In genomic region chr5:78537821-78538220, GRCh38 we compare ENCODE assay signal across 8 cellular contexts.
DNase-seq lines count a peak whose midpoint lies in the region; ATAC-seq and TF ChIP-seq lines count a peak whose summit lies in the region.

No MANE protein-coding gene starts in this region.

- H3K27ac ChIP-seq in Panc1 (ENCODE audit: low read length): no peak overlapping the region

- no peaks in the 10 kb centered on the region for H3K36me3 ChIP-seq in Panc1 (ENCODE audit: control insufficient read depth, insufficient read depth, low read length)

- DNase-seq in DMS53 (lab: John Stamatoyannopoulos, UW) (peak; percentile 71), HFF-Myc (ENCODE audit: extremely low read depth, low read depth) (peak; percentile 24), Panc1 (ENCODE audit: low read depth, low spot score) (no peak), fibroblast of mammary gland (ENCODE audit: low read depth) (peak; percentile 75), pons (ENCODE audit: low spot score) (peak; percentile 88), GOT3 (lab: John Stamatoyannopoulos, UW) (no peak), GDM1 (lab: John Stamatoyannopoulos, UW) (no peak)

- CTCF ChIA-PET in Panc1 (lab: Charles Lee): no interaction called here

- no TSS peak for BruUV-seq in Panc1 (replicated peaks; lab: Mats Ljungman, UMichigan)

- TF ChIP-seq CTCF in HFF-Myc (IDR thresholded peaks at IDR 0.05; ENCODE audit: low read depth, low read length, missing control alignments) (peak; percentile 55), Panc1 (IDR thresholded peaks at IDR 0.05) (peak; percentile 66), fibroblast of mammary gland (conservative IDR thresholded peaks at IDR 0.05; ENCODE audit: control insufficient read depth, insufficient read depth, low read depth, low read length) (peak; percentile 65)

- H3K27me3 ChIP-seq in Panc1 (ENCODE audit: control insufficient read depth, insufficient read depth, low read length): no peaks in the 10 kb centered on the region

- intact Hi-C loops in Panc1 (cut with micrococcal nuclease; ENCODE audit: unreplicated experiment): loop anchor here (10.0 kb wide), 2 partner anchors 97 to 347 kb away; no protein-coding TSS in a partner anchor

- POLR2A ChIA-PET in Panc1 (lab: Charles Lee): no interaction called here

- H3K4me3 ChIP-seq in HFF-Myc (replicated peaks; ENCODE audit: low read depth, low read length) (no peak overlapping the region), Panc1 (ENCODE audit: low read depth in 2 of 2, low read length in 2 of 2) (no peak overlapping the region), fibroblast of mammary gland (ENCODE audit: control insufficient read depth, low read depth, low read length) (no peak overlapping the region)

- H3K4me1 ChIP-seq in Panc1 (ENCODE audit: control insufficient read depth, insufficient read depth, low read length): no peaks in the 10 kb centered on the region

- no peaks in the 10 kb centered on the region for H3K9me3 ChIP-seq in Panc1 (ENCODE audit: control insufficient read depth, insufficient read depth, low read depth, low read length)

- in situ Hi-C loops in Panc1 (cut with HindIII; ENCODE audit: low pct_unique_long_range_greater_than_20kb, low sequenced_read_pairs): no loop called here

- ATAC-seq in Panc1 (peak; percentile 82), GM18519 (IDR thresholded peaks at IDR 0.05; ENCODE audit: low FRiP score, unreplicated experiment) (no peak)

Comparison
In these comparisons a context has a peak if more than half of its experiments do, and no peak if none do; other contexts are left out.
1. DNase-seq: peak in DMS53 (single experiment), HFF-Myc (single experiment), fibroblast of mammary gland (single experiment) and pons (single experiment); none in Panc1 (single experiment), GOT3 (single experiment) and GDM1 (single experiment).
2. Peak in every context shown above with its lines, with median percentiles within 50 percentile points of each other: CTCF ChIP-seq.